In the genomic region with DNA sequence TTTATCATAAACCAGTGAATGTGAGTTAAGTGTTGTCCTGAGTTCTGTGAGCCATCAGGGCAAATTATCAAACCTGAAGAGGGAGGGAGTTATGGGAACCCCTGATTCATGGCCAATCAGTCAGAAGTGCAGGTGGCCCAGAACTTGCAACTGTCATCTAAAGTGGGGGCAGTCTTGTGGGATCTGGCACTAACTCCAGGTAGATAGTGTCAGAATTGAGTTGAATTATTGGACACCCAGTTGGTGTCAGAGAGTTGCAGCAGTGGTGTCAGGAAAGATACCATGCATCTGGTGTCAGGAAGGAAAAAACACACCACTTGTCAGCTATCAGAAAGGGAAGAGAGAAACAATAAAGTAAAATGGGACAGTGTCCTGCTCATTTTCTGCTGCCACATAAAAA, we compare ENCODE assay signal across 18 cellular contexts. TPM values are rescaled to one million over a fixed set of nuclear protein-coding genes. Genes with fewer than 3 reads are reported as not detected.
DNase-seq lines count a peak whose midpoint lies in the region; ATAC-seq and TF ChIP-seq lines count a peak whose summit lies in the region.
"Had no signal": no experiment of that assay in that cellular context is flagged by ENCODE, and none has a peak within 500 bp of the region (broad histone marks: within the 10 kb centered on the region; RNA-seq: fewer than 3 reads in every experiment).

No MANE protein-coding gene starts in this region.

- no peaks in the 10 kb centered on the region for H3K79me1 ChIP-seq in trophoblast cell (ENCODE audit: low read length)

- H3K4me1 Mint-ChIP-seq in activated naive CD8-positive, alpha-beta T cell treated with anti-CD3 and anti-CD28 coated beads, Interleukin-2, amount 10 ng/mL, durations not matched to agents 7 days and 5 days: peaks cover 47% of the 10 kb centered on the region
- H3K4me1 Mint-ChIP-seq in activated naive CD8-positive, alpha-beta T cell treated with anti-CD3 and anti-CD28 coated beads, Interleukin-2, amount 50 U/mL, for 24 hours: peaks cover 13% of the 10 kb centered on the region
- H3K4me1 Mint-ChIP-seq in nephron progenitor cell: peaks cover 67% of the 10 kb centered on the region

- no peak overlapping the region for H4K91ac ChIP-seq in trophoblast cell (ENCODE audit: low read depth, low read length)

- no peak overlapping the region for H2BK5ac ChIP-seq in trophoblast cell (ENCODE audit: low read depth, low read length, poor library complexity)

- H3K36me3 ChIP-seq in left ventricle myocardium inferior (no peaks in the 10 kb centered on the region), trophoblast cell (ENCODE audit: control insufficient read depth in 1 of 2, insufficient read depth in 2 of 2, low read length in 2 of 2) (no peaks in the 10 kb centered on the region)

- H3K4me2 ChIP-seq in trophoblast cell (ENCODE audit: low read length): no peak overlapping the region

- H3K9me3 ChIP-seq in left ventricle myocardium inferior (replicated peaks) (peaks cover 6% of the 10 kb centered on the region), trophoblast cell (ENCODE audit: insufficient read depth, low read depth, low read length) (no peaks in the 10 kb centered on the region)

- no peak overlapping the region for H2BK12ac ChIP-seq in trophoblast cell (ENCODE audit: low read length)

- H4K12ac ChIP-seq in trophoblast cell (ENCODE audit: low read depth, low read length): no peak overlapping the region

- peak overlapping the region; percentile 12 for H3K4me3 Mint-ChIP-seq in activated naive CD8-positive, alpha-beta T cell treated with anti-CD3 and anti-CD28 coated beads, Interleukin-2, amount 10 ng/mL, durations not matched to agents 7 days and 5 days
- no peak overlapping the region for H3K4me3 Mint-ChIP-seq in activated naive CD8-positive, alpha-beta T cell treated with anti-CD3 and anti-CD28 coated beads, Interleukin-2, amount 50 U/mL, for 24 hours
- no peak overlapping the region for H3K4me3 Mint-ChIP-seq in nephron progenitor cell
- H3K4me3 Mint-ChIP-seq: CD14-positive monocyte; CD8-positive, alpha-beta T cell; HFFc6 had no signal

- no peak overlapping the region for H3K23ac ChIP-seq in trophoblast cell (ENCODE audit: low read length)

- no peak overlapping the region for H3K27ac Mint-ChIP-seq in activated naive CD8-positive, alpha-beta T cell treated with anti-CD3 and anti-CD28 coated beads, Interleukin-2, amount 10 ng/mL, durations not matched to agents 7 days and 5 days
- H3K27ac Mint-ChIP-seq in activated naive CD8-positive, alpha-beta T cell treated with anti-CD3 and anti-CD28 coated beads, Interleukin-2, amount 50 U/mL, for 24 hours: no peak overlapping the region
- H3K27ac Mint-ChIP-seq in nephron progenitor cell: peak overlapping the region; percentile 41
- H3K27ac Mint-ChIP-seq: CD14-positive monocyte; CD8-positive, alpha-beta T cell; HFFc6 had no signal

- H3K27ac ChIP-seq in left ventricle myocardium inferior (replicated peaks): peak overlapping the region; percentile 88
- no peak overlapping the region for H3K27ac ChIP-seq in trophoblast cell (ENCODE audit: low read depth, low read length)
- H3K27ac ChIP-seq: 22Rv1, HL-60 had no signal

- H3K27me3 Mint-ChIP-seq in activated naive CD8-positive, alpha-beta T cell treated with anti-CD3 and anti-CD28 coated beads, Interleukin-2, amount 10 ng/mL, durations not matched to agents 7 days and 5 days: peaks cover 7% of the 10 kb centered on the region
- peaks cover 5% of the 10 kb centered on the region for H3K27me3 Mint-ChIP-seq in activated naive CD8-positive, alpha-beta T cell treated with anti-CD3 and anti-CD28 coated beads, Interleukin-2, amount 50 U/mL, for 24 hours
- H3K27me3 Mint-ChIP-seq in nephron progenitor cell (ENCODE audit: low read depth, poor library complexity): no peaks in the 10 kb centered on the region

- H2BK120ac ChIP-seq in trophoblast cell (ENCODE audit: insufficient read depth, low read length, poor library complexity): no peak overlapping the region

- no peak overlapping the region for H3K4ac ChIP-seq in trophoblast cell (ENCODE audit: low read depth, low read length)

- no peak for DNase-seq in activated naive CD8-positive, alpha-beta T cell treated with anti-CD3 and anti-CD28 coated beads, Interleukin-2, amount 10 ng/mL, durations not matched to agents 7 days and 5 days
- DNase-seq in activated naive CD8-positive, alpha-beta T cell treated with anti-CD3 and anti-CD28 coated beads, Interleukin-2, amount 50 U/mL, for 24 hours: no peak
- DNase-seq in Right ventricle myocardium superior (peak; percentile 44), left ventricle myocardium inferior (no peak), nephron progenitor cell (no peak), trophoblast cell (no peak)
- DNase-seq: CD8-positive, alpha-beta T cell; COR-L47; DMS79 treated with DMSO at 0.1 percent for 48 hours; EL; HCEC 1CT; HFFc6 had no signal

- H2AK5ac ChIP-seq in trophoblast cell (ENCODE audit: low read length): no peak overlapping the region

- H4K8ac ChIP-seq in trophoblast cell (ENCODE audit: low read depth, low read length): no peak overlapping the region

- ATAC-seq in activated naive CD8-positive, alpha-beta T cell treated with anti-CD3 and anti-CD28 coated beads, Interleukin-2, amount 10 ng/mL, durations not matched to agents 7 days and 5 days (ENCODE audit: low read depth): no peak
- ATAC-seq in activated naive CD8-positive, alpha-beta T cell treated with anti-CD3 and anti-CD28 coated beads, Interleukin-2, amount 50 U/mL, for 24 hours: no peak
- ATAC-seq in Right ventricle myocardium superior (ENCODE audit: poor library complexity) (peak; percentile 66), GM19395 (IDR thresholded peaks at IDR 0.05; ENCODE audit: unreplicated experiment) (no peak), HG02610 (IDR thresholded peaks at IDR 0.05; ENCODE audit: unreplicated experiment) (no peak)
- ATAC-seq: CD8-positive, alpha-beta T cell had no signal

- H3K27me3 ChIP-seq in left ventricle myocardium inferior (ENCODE audit: low read depth): no peaks in the 10 kb centered on the region
- no peaks in the 10 kb centered on the region for H3K27me3 ChIP-seq in trophoblast cell (ENCODE audit: insufficient read depth, low read length)

- H2AFZ ChIP-seq in trophoblast cell (ENCODE audit: insufficient read depth, low read length, poor library complexity): no peak overlapping the region

- H3K4me1 ChIP-seq in left ventricle myocardium inferior: peaks cover 35% of the 10 kb centered on the region
- peaks cover 0 to 7% of the 10 kb centered on the region in 2 experiments for H3K4me1 ChIP-seq in trophoblast cell (ENCODE audit: control insufficient read depth in 1 of 2, insufficient read depth in 2 of 2, low read length in 2 of 2)

- intact Hi-C loops in Right ventricle myocardium superior (cut with DNase I) (no loop called here), left ventricle myocardium inferior (cut with micrococcal nuclease) (no loop called here)

- TF ChIP-seq CTCF in left ventricle myocardium inferior (IDR thresholded peaks at IDR 0.05; ENCODE audit: borderline replicate concordance) (no peak), nephron progenitor cell (IDR thresholded peaks at IDR 0.05) (no peak)

- H3K9me3 Mint-ChIP-seq in activated naive CD8-positive, alpha-beta T cell treated with anti-CD3 and anti-CD28 coated beads, Interleukin-2, amount 10 ng/mL, durations not matched to agents 7 days and 5 days: no peaks in the 10 kb centered on the region
- H3K9me3 Mint-ChIP-seq in activated naive CD8-positive, alpha-beta T cell treated with anti-CD3 and anti-CD28 coated beads, Interleukin-2, amount 50 U/mL, for 24 hours: peaks cover 4% of the 10 kb centered on the region
- H3K9me3 Mint-ChIP-seq in nephron progenitor cell: peaks cover 26% of the 10 kb centered on the region
- H3K9me3 Mint-ChIP-seq: CD8-positive, alpha-beta T cell had no signal

- H3K18ac ChIP-seq in trophoblast cell (ENCODE audit: low read length): no peak overlapping the region

- H3K14ac ChIP-seq in trophoblast cell (ENCODE audit: low read length): no peak overlapping the region

- H3K79me2 ChIP-seq in trophoblast cell (ENCODE audit: control insufficient read depth, insufficient read depth, low read length, poor library complexity): no peaks in the 10 kb centered on the region

- peaks cover 6% of the 10 kb centered on the region for H3K36me3 Mint-ChIP-seq in activated naive CD8-positive, alpha-beta T cell treated with anti-CD3 and anti-CD28 coated beads, Interleukin-2, amount 10 ng/mL, durations not matched to agents 7 days and 5 days
- no peaks in the 10 kb centered on the region for H3K36me3 Mint-ChIP-seq in activated naive CD8-positive, alpha-beta T cell treated with anti-CD3 and anti-CD28 coated beads, Interleukin-2, amount 50 U/mL, for 24 hours (ENCODE audit: low read depth)
- peaks cover 18% of the 10 kb centered on the region for H3K36me3 Mint-ChIP-seq in nephron progenitor cell (ENCODE audit: low read depth)
- H3K36me3 Mint-ChIP-seq: CD14-positive monocyte; CD8-positive, alpha-beta T cell had no signal

- no peak overlapping the region for H3K9ac ChIP-seq in trophoblast cell (ENCODE audit: low read length)

- H3K4me3 ChIP-seq in left ventricle myocardium inferior: no peak overlapping the region
- no peak overlapping the region for H3K4me3 ChIP-seq in trophoblast cell (ENCODE audit: low read depth, low read length)

- POLR2A ChIA-PET in activated naive CD8-positive, alpha-beta T cell treated with anti-CD3 and anti-CD28 coated beads, Interleukin-2, amount 10 ng/mL, durations not matched to agents 7 days and 5 days (lab: Charles Lee): no interaction called here

RNA-seq across cellular contexts. Expression of a gene that starts 8.4 kb away (rescaled TPM):
- total RNA-seq in activated naive CD8-positive, alpha-beta T cell treated with anti-CD3 and anti-CD28 coated beads, Interleukin-2, amount 10 ng/mL, durations not matched to agents 7 days and 5 days: under 1 TPM; 0.37 to 0.39 TPM
- 65.0 TPM for total RNA-seq in Right ventricle myocardium superior
- total RNA-seq in left ventricle myocardium inferior: 92.0 TPM
- polyA plus RNA-seq in trophoblast cell (2013): 0.40 and 0.51 TPM in 2 replicates
- total RNA-seq: A673; CD8-positive, alpha-beta T cell had no signal
- polyA plus RNA-seq: CD14-positive monocyte had no signal

Comparison
In these comparisons a context has a peak if more than half of its experiments do, and no peak if none do; other contexts are left out.
1. RNA of a gene that starts 8.4 kb away (total RNA-seq): 92.0 TPM in left ventricle myocardium inferior (single experiment) and 65.0 TPM in Right ventricle myocardium superior (single experiment); 0.37 to 0.39 TPM in activated naive CD8-positive, alpha-beta T cell treated with anti-CD3 and anti-CD28 coated beads, Interleukin-2, amount 10 ng/mL, durations not matched to agents 7 days and 5 days; every median in the first group is over 10 times any median in the second.